Comparison of ENCODE assay signal across 11 cellular contexts in the genomic region with DNA sequence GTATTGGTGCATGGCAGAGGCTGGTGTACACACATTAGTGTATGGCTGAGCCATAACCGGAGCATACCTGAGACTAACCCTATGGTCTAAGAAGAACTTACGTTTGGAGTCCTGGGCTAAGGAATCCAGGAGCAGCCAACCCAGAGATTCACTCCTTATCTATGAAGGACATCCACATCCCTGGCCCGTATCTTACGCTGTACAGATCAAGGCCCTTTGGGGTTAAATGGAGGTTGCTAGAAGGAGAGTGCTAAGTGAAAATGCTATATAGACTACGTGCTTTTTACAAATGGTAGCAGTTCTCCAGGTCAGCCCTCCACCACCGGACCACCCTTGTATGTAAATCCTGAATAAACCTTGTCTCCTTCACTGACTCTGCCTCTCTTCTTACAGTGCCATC.
DNase-seq lines count a peak whose midpoint lies in the region; ATAC-seq and TF ChIP-seq lines count a peak whose summit lies in the region.
"Had no signal": no experiment of that assay in that cellular context is flagged by ENCODE, and none has a peak within 500 bp of the region (broad histone marks: within the 10 kb centered on the region; RNA-seq: fewer than 3 reads in every experiment).

No MANE protein-coding gene starts in this region.

- no peak overlapping the region for H2AFZ ChIP-seq in KMS-11 (ENCODE audit: low read depth)

- H4K20me1 ChIP-seq in BLaER1 = peaks cover 12% of the 10 kb centered on the region; the same call in 1 of the 2 replicates
- H4K20me1 ChIP-seq in KMS-11 (ENCODE audit: insufficient read depth) = no peaks in the 10 kb centered on the region

- peak overlapping the region; percentile 93 for H3K4me3 ChIP-seq in BLaER1
- no peak overlapping the region for H3K4me3 ChIP-seq in KMS-11 (IDR thresholded peaks at IDR 0.05; ENCODE audit: insufficient read depth, low read depth, low read length)
- peak overlapping the region; percentile 95 for H3K4me3 ChIP-seq in choroid plexus epithelial cell (ENCODE audit: low read depth, low read length)
- peak overlapping the region in 1 of 2 donors; percentile 99 for H3K4me3 ChIP-seq in muscle layer of colon (ENCODE audit: low read depth in 1 of 2, low read length in 2 of 2)

- H3K27ac ChIP-seq in BLaER1 (no peak overlapping the region), KMS-11 (no peak overlapping the region), muscle layer of colon (ENCODE audit: low read depth, low read length) (no peak overlapping the region)

- H3K36me3 ChIP-seq in BLaER1 = peaks cover 29% of the 10 kb centered on the region
- H3K36me3 ChIP-seq in KMS-11 (ENCODE audit: insufficient read depth) = no peaks in the 10 kb centered on the region
- peaks cover 10% of the 10 kb centered on the region for H3K36me3 ChIP-seq in muscle layer of colon (ENCODE audit: insufficient read depth, low read length)
- H3K36me3 ChIP-seq: adrenal gland had no signal

- no peak for TF ChIP-seq CTCF in KMS-11 (conservative IDR thresholded peaks at IDR 0.05; ENCODE audit: low read depth, low read length)
- no peak for TF ChIP-seq CTCF in choroid plexus epithelial cell (conservative IDR thresholded peaks at IDR 0.05; ENCODE audit: low read depth, low read length)

- H3K4me2 ChIP-seq in BLaER1 (peak overlapping the region; percentile 80), KMS-11 (peak overlapping the region; percentile 80)

- H3K27me3 ChIP-seq in BLaER1 = no peaks in the 10 kb centered on the region
- H3K27me3 ChIP-seq in KMS-11 (ENCODE audit: insufficient read depth, low read depth) = no peaks in the 10 kb centered on the region
- no peaks in the 10 kb centered on the region for H3K27me3 ChIP-seq in muscle layer of colon (ENCODE audit: control insufficient read depth in 1 of 2, insufficient read depth in 2 of 2, low read length in 2 of 2)
- H3K27me3 ChIP-seq: adrenal gland had no signal

- H3K9me3 ChIP-seq in BLaER1 (no peaks in the 10 kb centered on the region), muscle layer of colon (ENCODE audit: low read length) (no peaks in the 10 kb centered on the region)
- H3K9me3 ChIP-seq: adrenal gland had no signal

- peaks cover 35% of the 10 kb centered on the region for H3K79me2 ChIP-seq in KMS-11 (ENCODE audit: insufficient read depth, low read depth)

- H3K4me1 ChIP-seq in BLaER1 (peaks cover 20% of the 10 kb centered on the region), KMS-11 (ENCODE audit: low read depth, poor library complexity, severe bottlenecking) (peaks cover 21% of the 10 kb centered on the region), muscle layer of colon (ENCODE audit: insufficient read depth, low read length) (peaks cover 34% of the 10 kb centered on the region)

- DNase-seq in choroid plexus epithelial cell (ENCODE audit: low read depth) = no peak
- DNase-seq in activated T-cell treated with anti-CD3 and anti-CD28 coated beads, Interleukin-2, amount 50 U/mL, for 1 hour = no peak
- no peak for DNase-seq in NCI-H2029 treated with DMSO at 0.1 percent for 48 hours (lab: John Stamatoyannopoulos, UW)
- DNase-seq: adrenal gland, NCI-H526, substantia nigra had no signal

- H3K9ac ChIP-seq in BLaER1 = peak overlapping the region; percentile 89
- H3K9ac ChIP-seq in KMS-11 = no peak overlapping the region
- peak overlapping the region; percentile 97 for H3K9ac ChIP-seq in muscle layer of colon (ENCODE audit: low read length)

- ATAC-seq in GM21515 (IDR thresholded peaks at IDR 0.05; ENCODE audit: unreplicated experiment) (no peak), GM21737 (IDR thresholded peaks at IDR 0.05; ENCODE audit: unreplicated experiment) (no peak)
